ENCODE assay signal across 7 cellular contexts in the genomic region with DNA sequence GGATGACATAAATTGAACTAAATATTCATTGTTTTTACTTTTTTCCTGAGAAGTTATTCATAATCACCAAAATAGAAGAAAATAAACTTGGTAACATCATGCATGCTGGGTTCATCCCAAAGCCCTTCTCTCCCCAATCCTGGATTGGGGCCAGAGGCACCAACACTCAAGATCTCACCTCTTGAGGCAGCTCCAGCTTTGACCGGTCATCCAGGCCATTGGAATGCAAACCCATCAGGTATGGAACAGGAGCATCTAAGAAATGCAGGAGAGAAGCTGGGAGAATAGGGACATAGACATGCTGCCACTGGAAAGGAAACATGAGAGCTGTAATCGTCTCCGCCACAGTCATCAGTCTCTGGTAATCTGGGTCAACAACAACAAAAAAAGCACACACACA.
"Had no signal": no experiment of that assay in that cellular context is flagged by ENCODE, and none has a peak within 500 bp of the region (broad histone marks: within the 10 kb centered on the region; RNA-seq: fewer than 3 reads in every experiment).

No MANE protein-coding gene starts in this region.

- H3K9ac ChIP-seq: GM23248 had no signal

- H2AFZ ChIP-seq: GM23248 had no signal

- ATAC-seq: K562 had no signal

- DNase-seq: GM23248, GOT3, H7, HCEC 1CT, IMR-90, KG1 had no signal

- H3K27ac ChIP-seq: GM23248 had no signal

- H3K4me3 ChIP-seq: GM23248, K562 had no signal
